ENCODE assay signal across 13 cellular contexts in the genomic region with DNA sequence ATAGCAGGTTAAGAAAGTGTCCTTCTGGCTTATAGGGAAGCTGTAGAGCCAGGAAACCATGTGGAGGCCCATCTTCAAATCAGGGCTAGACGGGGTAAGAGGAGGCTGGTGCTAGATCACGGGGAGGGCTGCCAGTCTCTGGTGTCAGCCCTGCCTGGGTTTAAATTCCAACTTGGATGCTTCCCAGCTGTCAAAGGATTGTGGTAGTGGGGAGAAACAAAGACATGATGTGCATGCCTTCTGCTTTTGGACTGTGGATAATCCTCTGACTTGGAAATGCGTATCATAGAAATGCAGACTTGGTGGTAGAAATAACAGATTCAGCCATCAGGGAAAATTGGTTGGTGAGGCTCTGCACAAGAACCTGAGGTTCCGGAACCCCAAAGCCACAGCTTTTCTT.
DNase-seq lines count a peak whose midpoint lies in the region; ATAC-seq and TF ChIP-seq lines count a peak whose summit lies in the region.
"Had no signal": no experiment of that assay in that cellular context is flagged by ENCODE, and none has a peak within 500 bp of the region (broad histone marks: within the 10 kb centered on the region; RNA-seq: fewer than 3 reads in every experiment).

No MANE protein-coding gene starts in this region.

- H3K4me3 Mint-ChIP-seq in brain: peak overlapping the region in 1 of 5 experiments; percentile 18
- no peak overlapping the region for H3K4me3 Mint-ChIP-seq in nephron
- H3K4me3 Mint-ChIP-seq: CD4-positive, CD25-positive, alpha-beta regulatory T cell; H9 had no signal

- H3K9me3 Mint-ChIP-seq in brain (no peaks in the 10 kb centered on the region), nephron (no peaks in the 10 kb centered on the region)
- H3K9me3 Mint-ChIP-seq: CD4-positive, CD25-positive, alpha-beta regulatory T cell; H9 had no signal

- TF ChIP-seq CTCF in brain (conservative IDR thresholded peaks at IDR 0.05) (no peak), nephron (IDR thresholded peaks at IDR 0.05; ENCODE audit: unreplicated experiment in 3 of 3) (no peak)

- no peaks in the 10 kb centered on the region for H3K27me3 Mint-ChIP-seq in brain
- H3K27me3 Mint-ChIP-seq in nephron (ENCODE audit: low read depth): no peaks in the 10 kb centered on the region
- H3K27me3 Mint-ChIP-seq: CD4-positive, CD25-positive, alpha-beta regulatory T cell had no signal

- peak; percentile 10 for DNase-seq in NCI-H82 (lab: John Stamatoyannopoulos, UW)
- DNase-seq in NCI-H82 treated with DMSO at 0.1 percent for 48 hours (lab: John Stamatoyannopoulos, UW; ENCODE audit: unreplicated experiment): no peak
- DNase-seq in central memory CD4-positive, alpha-beta T cell: no peak
- DNase-seq in stimulated activated CD4-positive, alpha-beta T cell treated with anti-CD3 and anti-CD28 coated beads, Interleukin-4, amount 100 ng/mL, for 4 hours: no peak
- DNase-seq: 8988T; AML-193; CD4-positive, CD25-positive, alpha-beta regulatory T cell; DMS79; GOT3; H9 had no signal

- H3K27ac Mint-ChIP-seq in brain (peak overlapping the region in 4 of 5 experiments; percentile 21 to 92 (median 68)), nephron (peak overlapping the region; percentile 34 to 57 (median 50))
- H3K27ac Mint-ChIP-seq: CD4-positive, CD25-positive, alpha-beta regulatory T cell had no signal

- peaks cover 19% of the 10 kb centered on the region for H3K4me1 Mint-ChIP-seq in brain
- peaks cover 7% of the 10 kb centered on the region for H3K4me1 Mint-ChIP-seq in nephron
- H3K4me1 Mint-ChIP-seq: CD4-positive, CD25-positive, alpha-beta regulatory T cell had no signal

- H3K36me3 Mint-ChIP-seq in brain: peaks cover 36% of the 10 kb centered on the region
- peaks cover 17% of the 10 kb centered on the region for H3K36me3 Mint-ChIP-seq in nephron (ENCODE audit: low read depth)
- H3K36me3 Mint-ChIP-seq: CD4-positive, CD25-positive, alpha-beta regulatory T cell had no signal

- ATAC-seq in GM18517 (IDR thresholded peaks at IDR 0.05; ENCODE audit: unreplicated experiment): no peak
